ENCODE assay signal across 31 cellular contexts in the genomic region with DNA sequence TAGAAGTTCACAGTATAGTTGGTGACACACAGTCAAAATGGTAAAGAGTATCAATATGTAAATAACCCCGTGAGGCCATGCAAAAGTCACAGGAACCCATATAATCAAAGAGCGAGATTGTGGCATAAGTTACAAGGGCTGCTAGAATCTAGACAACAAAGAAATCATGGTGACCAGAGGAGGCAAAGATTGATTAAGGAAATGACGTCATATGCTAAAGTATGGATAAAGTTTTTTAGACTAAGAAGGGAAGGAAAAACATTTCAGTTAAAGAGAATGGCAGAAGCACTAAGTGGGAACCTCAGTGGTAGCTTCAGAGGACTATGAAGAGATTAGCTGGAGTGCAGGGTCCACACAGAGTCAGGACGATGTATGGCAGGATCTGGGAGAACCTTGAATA.
"Had no signal": no experiment of that assay in that cellular context is flagged by ENCODE, and none has a peak within 500 bp of the region (broad histone marks: within the 10 kb centered on the region; RNA-seq: fewer than 3 reads in every experiment).

No MANE protein-coding gene starts in this region.

- H3K4me1 ChIP-seq: heart right ventricle, left lung, suprapubic skin, vagina had no signal

- H3K4me3 Mint-ChIP-seq: mesothelial cell of epicardium; naive B cell; natural killer cell treated with Interleukin-12 subunit alpha and Interleukin-12 subunit beta and Interleukin-15 and Interleukin-18, amount 100 ng/mL, for 72 hours; stimulated activated naive CD8-positive, alpha-beta T cell treated with anti-CD3 and anti-CD28 coated beads, Interleukin-15, amount 100 ng/mL, for 72 hours had no signal

- H3K4me1 Mint-ChIP-seq: naive B cell; stimulated activated naive CD8-positive, alpha-beta T cell treated with anti-CD3 and anti-CD28 coated beads, Interleukin-15, amount 100 ng/mL, for 72 hours had no signal

- H3K27me3 ChIP-seq: esophagus squamous epithelium, heart right ventricle, left lung, ovary, suprapubic skin, transverse colon, vagina had no signal

- H3K4me3 ChIP-seq: coronary artery, esophagus squamous epithelium, heart right ventricle, left lung, mucosa of descending colon, ovary, smooth muscle cell, suprapubic skin, transverse colon, vagina had no signal

- H3K4me2 ChIP-seq: smooth muscle cell had no signal

- H3K9me3 ChIP-seq: esophagus squamous epithelium, heart right ventricle, mucosa of descending colon, ovary, suprapubic skin, transverse colon, vagina had no signal

- H3K36me3 ChIP-seq: esophagus squamous epithelium, heart right ventricle, left lung, ovary, suprapubic skin, transverse colon, vagina had no signal

- FAIRE-seq: islet of Langerhans had no signal

- ATAC-seq: heart right ventricle; left cardiac atrium; left lung; mucosa of descending colon; natural killer cell treated with Interleukin-12 subunit alpha and Interleukin-12 subunit beta and Interleukin-15 and Interleukin-18, amount 100 ng/mL, for 72 hours; sciatic nerve; stimulated activated naive CD8-positive, alpha-beta T cell treated with anti-CD3 and anti-CD28 coated beads, Interleukin-15, amount 100 ng/mL, for 72 hours had no signal

- H3K27ac Mint-ChIP-seq: mesothelial cell of epicardium; naive B cell; natural killer cell treated with Interleukin-12 subunit alpha and Interleukin-12 subunit beta and Interleukin-15 and Interleukin-18, amount 100 ng/mL, for 72 hours; stimulated activated naive CD8-positive, alpha-beta T cell treated with anti-CD3 and anti-CD28 coated beads, Interleukin-15, amount 100 ng/mL, for 72 hours had no signal

- H3K27ac ChIP-seq: coronary artery, esophagus squamous epithelium, heart right ventricle, left lung, ovary, suprapubic skin, transverse colon, vagina had no signal

- H3K27me3 Mint-ChIP-seq: naive B cell; natural killer cell treated with Interleukin-12 subunit alpha and Interleukin-12 subunit beta and Interleukin-15 and Interleukin-18, amount 100 ng/mL, for 72 hours; stimulated activated naive CD8-positive, alpha-beta T cell treated with anti-CD3 and anti-CD28 coated beads, Interleukin-15, amount 100 ng/mL, for 72 hours had no signal

- H3K36me3 Mint-ChIP-seq: naive B cell; natural killer cell treated with Interleukin-12 subunit alpha and Interleukin-12 subunit beta and Interleukin-15 and Interleukin-18, amount 100 ng/mL, for 72 hours had no signal

- DNase-seq: dermis blood vessel endothelial cell; effector memory CD4-positive, alpha-beta T cell; erythroblast; esophagus squamous epithelium; foreskin melanocyte; glutamatergic neuron; heart right ventricle; hippocampal formation; left cardiac atrium; left lung; mesenchymal stem cell; mucosa of descending colon; naive B cell; nucleus accumbens; ovary; posterior cingulate gyrus; stimulated activated CD4-positive, alpha-beta T cell treated with anti-CD3 and anti-CD28 coated beads, Interleukin-12 subunit alpha, Interleukin-12 subunit beta, amount 100 ng/mL, for 4 hours; stimulated activated CD4-positive, alpha-beta T cell treated with anti-CD3 and anti-CD28 coated beads, Interleukin-1b, Interleukin-23, amount 100 ng/mL, for 48 hours; stimulated activated CD4-positive, alpha-beta T cell treated with anti-CD3 and anti-CD28 coated beads, Interleukin-4, amount 100 ng/mL, for 1 hour; stimulated activated CD8-positive, alpha-beta memory T cell treated with anti-CD3 and anti-CD28 coated beads, Interleukin-4, amount 100 ng/mL, for 48 hours; stimulated activated naive CD4-positive, alpha-beta T cell; stimulated activated naive CD8-positive, alpha-beta T cell treated with anti-CD3 and anti-CD28 coated beads, Interleukin-15, amount 100 ng/mL, for 72 hours; transverse colon had no signal
